In the genomic region with DNA sequence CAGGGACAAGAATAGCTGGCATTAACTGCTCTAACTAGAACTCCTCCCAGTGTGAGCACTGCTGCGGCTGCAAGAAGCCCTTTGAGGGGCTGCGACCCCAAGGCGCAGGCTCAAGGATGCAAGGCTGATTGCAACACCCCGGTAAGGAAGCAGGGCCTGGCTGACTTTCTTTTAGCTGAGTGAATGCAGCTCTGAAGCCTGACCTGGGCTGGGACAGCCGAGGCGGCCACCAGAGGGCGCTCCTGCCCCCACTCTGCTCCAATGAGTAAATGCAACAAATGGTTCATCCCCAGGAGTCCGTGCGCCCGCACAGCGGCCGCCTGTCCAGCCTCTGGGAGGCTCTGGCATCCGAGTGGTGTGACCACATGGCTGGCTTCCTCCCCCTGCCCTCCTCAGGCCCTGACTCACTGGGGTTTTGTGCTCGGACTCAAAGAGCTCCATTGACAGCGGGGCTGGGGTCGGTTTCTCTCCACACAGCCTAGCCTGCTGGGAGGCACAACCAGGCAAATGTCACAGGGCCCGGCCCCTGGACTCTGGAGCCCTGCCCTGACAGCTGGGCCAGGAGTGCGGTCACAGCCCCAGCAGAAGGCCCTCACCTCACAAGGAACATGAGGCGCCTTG, we compare ENCODE assay signal across 8 cellular contexts. TPM values are rescaled to one million over a fixed set of nuclear protein-coding genes. Genes with fewer than 3 reads are reported as not detected.
DNase-seq lines count a peak whose midpoint lies in the region; ATAC-seq and TF ChIP-seq lines count a peak whose summit lies in the region.

A gene with protein sequence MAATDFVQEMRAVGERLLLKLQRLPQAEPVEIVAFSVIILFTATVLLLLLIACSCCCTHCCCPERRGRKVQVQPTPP (plus strand): TSS at position 572 of the 621 bp plus-strand sequence. CDS start 6,768 bp downstream, outside the sequence.

- H3K4me3 ChIP-seq in LNCaP clone FGC (ENCODE audit: low read depth, low read length) (no peak within 1 kb of the TSS), heart right ventricle (peak within 1 kb of the TSS in 8 of 10 donors; percentile 13 to 39 (median 27)), tibial nerve (peak within 1 kb of the TSS; percentile 39 to 59 (median 42))

- peaks cover 3% of the 10 kb centered on the region for H3K4me1 Mint-ChIP-seq in T-helper 17 cell

- H3K36me3 Mint-ChIP-seq in T-helper 17 cell (ENCODE audit: low read depth): no peaks in the 10 kb centered on the region

- TF ChIP-seq CTCF in GM12874 (IDR thresholded peaks at IDR 0.05; ENCODE audit: insufficient read depth, low read depth, low read length) (peak; percentile 97), LNCaP clone FGC (IDR thresholded peaks at IDR 0.05; ENCODE audit: control insufficient read depth, extremely low read depth, insufficient read depth) (peak; percentile 97), heart right ventricle (IDR thresholded peaks at IDR 0.05) (peak; percentile 92 to 99 (median 98)), tibial nerve (IDR thresholded peaks at IDR 0.05) (peak; percentile 95 to 98 (median 97))

- H3K27me3 ChIP-seq in heart right ventricle (no peaks in the 10 kb centered on the region), tibial nerve (no peaks in the 10 kb centered on the region)

- H3K27ac ChIP-seq in heart right ventricle: peak within 1 kb of the TSS; percentile 57 to 94 (median 89)
- peak within 1 kb of the TSS; percentile 60 to 95 (median 88) for H3K27ac ChIP-seq in tibial nerve

- no peaks in the 10 kb centered on the region for H3K27me3 Mint-ChIP-seq in T-helper 17 cell

- H3K9me3 ChIP-seq in T-helper 17 cell (ENCODE audit: control insufficient read depth, low read length, poor library complexity, severe bottlenecking) (no peaks in the 10 kb centered on the region), heart right ventricle (no peaks in the 10 kb centered on the region), tibial nerve (no peaks in the 10 kb centered on the region)

- peaks cover 0 to 33% (median 0%) of the 10 kb centered on the region in 9 donors for H3K36me3 ChIP-seq in heart right ventricle
- H3K36me3 ChIP-seq in tibial nerve: peaks cover 0 to 38% (median 0%) of the 10 kb centered on the region in 3 donors

- peak; percentile 26 for DNase-seq in LNCaP clone FGC (ENCODE audit: low read depth)
- peak; percentile 67 to 78 (median 75) for DNase-seq in T-helper 17 cell
- DNase-seq in amygdala (lab: John Stamatoyannopoulos, UW): peak; percentile 73 to 98 (median 93)
- DNase-seq in heart right ventricle: peak; percentile 86 to 91
- DNase-seq in posterior cingulate gyrus: peak; percentile 90 to 99 (median 95)
- DNase-seq in tibial nerve (ENCODE audit: low spot score in 2 of 2): peak; percentile 88

- TF ChIP-seq EP300 in tibial nerve (IDR thresholded peaks at IDR 0.05): peak in 1 of 2 donors; percentile 83

- intact Hi-C loops in heart right ventricle (cut with DNase I) (loop anchor here (1.0 to 10.0 kb wide), 8 partner anchors 20 to 119 kb away; no protein-coding TSS in a partner anchor), posterior cingulate gyrus (cut with DNase I) (loop anchor here (1.0 kb wide), 2 partner anchors 21 to 116 kb away; no protein-coding TSS in a partner anchor)

- 11 to 16% methylated on average over 19 of the region's 19 CpGs for WGBS in heart right ventricle, 2 donors
- 2% methylated on average over 10 to 12 of the region's 19 CpGs for WGBS in tibial nerve, 2 donors

- H3K4me1 ChIP-seq in heart right ventricle (peaks cover 14 to 59% (median 45%) of the 10 kb centered on the region in 9 donors), tibial nerve (peaks cover 0 to 49% (median 29%) of the 10 kb centered on the region in 4 donors)

- H3K4me3 Mint-ChIP-seq in T-helper 17 cell: no peak within 1 kb of the TSS

- no peak within 1 kb of the TSS for H3K27ac Mint-ChIP-seq in T-helper 17 cell

- ATAC-seq in T-helper 17 cell: peak; percentile 87
- ATAC-seq in heart right ventricle: peak; percentile 66 to 84 (median 78)
- no peak for ATAC-seq in HG03108 (IDR thresholded peaks at IDR 0.05; ENCODE audit: unreplicated experiment)

- peak; percentile 20 to 24 for TF ChIP-seq POLR2A in tibial nerve (IDR thresholded peaks at IDR 0.05)

RNA-seq across cellular contexts. Expression of the gene that starts here (rescaled TPM):
- total RNA-seq in T-helper 17 cell: 1 to 10 TPM in 1 of 2 donors, under 1 TPM in 1; 0.40 to 8.4 TPM
- 10 to 100 TPM in 2 of 10 donors, 1 to 10 TPM in 8; 1.9 to 14.2 (median 6.5) TPM for total RNA-seq in heart right ventricle
- polyA plus RNA-seq in heart right ventricle: 10 to 100 TPM in 1 of 2 donors, 1 to 10 TPM in 1; 3.1 to 19.2 TPM
- 10 to 100 TPM; 17.3 to 41.1 (median 25.0) TPM for total RNA-seq in tibial nerve

Comparison
In these comparisons a context has a peak if more than half of its experiments do, and no peak if none do; other contexts are left out.
1. DNase-seq: peak in every context shown above with its lines; median percentile 95 in posterior cingulate gyrus; 93 in amygdala; 88 in heart right ventricle; 88 in tibial nerve; 75 in T-helper 17 cell; 26 in LNCaP clone FGC.